Comparison of ENCODE assay signal across 24 cellular contexts in genomic region chr4:173426064-173426463, GRCh38. TPM values are rescaled to one million over a fixed set of nuclear protein-coding genes. Genes with fewer than 3 reads are reported as not detected.
DNase-seq lines count a peak whose midpoint lies in the region; ATAC-seq and TF ChIP-seq lines count a peak whose summit lies in the region.
"Had no signal": no experiment of that assay in that cellular context is flagged by ENCODE, and none has a peak within 500 bp of the region (broad histone marks: within the 10 kb centered on the region; RNA-seq: fewer than 3 reads in every experiment).

No MANE protein-coding gene starts in this region.

- TF ChIP-seq CTCF in Peyer's patch (IDR thresholded peaks at IDR 0.05) (no peak), esophagus muscularis mucosa (IDR thresholded peaks at IDR 0.05) (no peak), ovary (IDR thresholded peaks at IDR 0.05) (no peak)

- no peaks in the 10 kb centered on the region for H3K36me3 ChIP-seq in Peyer's patch
- no peaks in the 10 kb centered on the region for H3K36me3 ChIP-seq in esophagus muscularis mucosa
- H3K36me3 ChIP-seq in stomach smooth muscle (ENCODE audit: control insufficient read depth in 2 of 2, insufficient read depth in 2 of 2, low read length in 2 of 2) = no peaks in the 10 kb centered on the region
- H3K36me3 ChIP-seq in ovary = no peaks in the 10 kb centered on the region
- H3K36me3 ChIP-seq: heart right ventricle, prostate gland, uterus had no signal

- CTCF ChIA-PET in activated CD8-positive, alpha-beta memory T cell treated with anti-CD3 and anti-CD28 coated beads, Interleukin-2, amount 10 ng/mL, durations not matched to agents 7 days and 5 days (lab: Charles Lee) = interaction anchor here (0.7 to 1.5 kb wide), 2 partner anchors 108 to 124 kb away, joined by 3 to 4 read pairs; no protein-coding TSS in a partner anchor

- DNase-seq in activated CD8-positive, alpha-beta memory T cell treated with anti-CD3 and anti-CD28 coated beads, Interleukin-2, amount 10 ng/mL, durations not matched to agents 7 days and 5 days = peak; percentile 58
- no peak for DNase-seq in activated CD8-positive, alpha-beta memory T cell treated with anti-CD3 and anti-CD28 coated beads for 24 hours
- DNase-seq in Peyer's patch = peak in 2 of 3 donors; percentile 31 to 65
- no peak for DNase-seq in esophagus muscularis mucosa (ENCODE audit: extremely low spot score)
- DNase-seq in NCI-H510A treated with DMSO at 0.1 percent for 48 hours (lab: John Stamatoyannopoulos, UW) = no peak
- no peak for DNase-seq in NCI-H524 treated with DMSO at 0.1 percent for 48 hours (lab: John Stamatoyannopoulos, UW)
- no peak for DNase-seq in ovary
- DNase-seq: activated T-cell treated with anti-CD3 and anti-CD28 coated beads, Interleukin-2, amount 50 U/mL, for 1 hour; cortex of kidney; GF-D8; heart right ventricle; NCI-H2171; stimulated activated CD4-positive, alpha-beta T cell treated with anti-CD3 and anti-CD28 coated beads, Interleukin-4, amount 100 ng/mL, for 24 hours; uterus had no signal

- no peaks in the 10 kb centered on the region for H3K4me1 ChIP-seq in Peyer's patch
- H3K4me1 ChIP-seq in esophagus muscularis mucosa = peaks cover 6 to 32% (median 18%) of the 10 kb centered on the region in 4 donors
- peaks cover 8% of the 10 kb centered on the region for H3K4me1 ChIP-seq in stomach smooth muscle (ENCODE audit: control insufficient read depth, insufficient read depth, low read length)
- H3K4me1 ChIP-seq in ovary (ENCODE audit: insufficient read depth) = no peaks in the 10 kb centered on the region
- H3K4me1 ChIP-seq: prostate gland, uterus had no signal

- no peaks in the 10 kb centered on the region for H3K27me3 Mint-ChIP-seq in activated CD8-positive, alpha-beta memory T cell treated with anti-CD3 and anti-CD28 coated beads, Interleukin-2, amount 10 ng/mL, durations not matched to agents 7 days and 5 days

- H3K9me3 ChIP-seq in Peyer's patch = no peaks in the 10 kb centered on the region
- no peaks in the 10 kb centered on the region for H3K9me3 ChIP-seq in esophagus muscularis mucosa
- H3K9me3 ChIP-seq in stomach smooth muscle (ENCODE audit: control insufficient read depth in 2 of 2, low read length in 2 of 2) = peaks cover 0 to under 1% of the 10 kb centered on the region in 2 donors
- no peaks in the 10 kb centered on the region for H3K9me3 ChIP-seq in ovary
- H3K9me3 ChIP-seq: A549, prostate gland, uterus had no signal

- H3K9ac ChIP-seq in stomach smooth muscle (ENCODE audit: low read length in 2 of 2) = no peak overlapping the region

- H3K4me1 Mint-ChIP-seq in activated CD8-positive, alpha-beta memory T cell treated with anti-CD3 and anti-CD28 coated beads, Interleukin-2, amount 10 ng/mL, durations not matched to agents 7 days and 5 days = peaks cover 23% of the 10 kb centered on the region
- H3K4me1 Mint-ChIP-seq: neural crest cell had no signal

- no peaks in the 10 kb centered on the region for H3K36me3 Mint-ChIP-seq in activated CD8-positive, alpha-beta memory T cell treated with anti-CD3 and anti-CD28 coated beads, Interleukin-2, amount 10 ng/mL, durations not matched to agents 7 days and 5 days

- no peak overlapping the region for H3K4me3 ChIP-seq in Peyer's patch
- no peak overlapping the region for H3K4me3 ChIP-seq in esophagus muscularis mucosa
- H3K4me3 ChIP-seq in stomach smooth muscle (ENCODE audit: low read length in 2 of 2) = no peak overlapping the region
- H3K4me3 ChIP-seq in ovary = no peak overlapping the region
- H3K4me3 ChIP-seq: A549, heart right ventricle, prostate gland, smooth muscle cell, uterus had no signal

- peak overlapping the region; percentile 15 for H3K27ac Mint-ChIP-seq in activated CD8-positive, alpha-beta memory T cell treated with anti-CD3 and anti-CD28 coated beads, Interleukin-2, amount 10 ng/mL, durations not matched to agents 7 days and 5 days
- H3K27ac Mint-ChIP-seq: mesothelial cell of epicardium had no signal

- 90% methylated on average over 2 of the region's 2 CpGs for WGBS in esophagus muscularis mucosa
- WGBS in ovary, 3 donors = 88 to 94% (median 92%) methylated on average over 2 of the region's 2 CpGs

- H3K9me3 Mint-ChIP-seq in activated CD8-positive, alpha-beta memory T cell treated with anti-CD3 and anti-CD28 coated beads, Interleukin-2, amount 10 ng/mL, durations not matched to agents 7 days and 5 days (ENCODE audit: low read depth) = no peaks in the 10 kb centered on the region
- H3K9me3 Mint-ChIP-seq: neural crest cell had no signal

- H3K27ac ChIP-seq in Peyer's patch (peak overlapping the region in 2 of 4 donors; percentile 39 to 53), esophagus muscularis mucosa (replicated peaks in 1 of 4) (peak overlapping the region in 3 of 4 donors; percentile 57 to 70 (median 59)), stomach smooth muscle (ENCODE audit: low read length) (peak overlapping the region; percentile 46), ovary (no peak overlapping the region)
- H3K27ac ChIP-seq: A549, C4-2B, heart right ventricle, prostate gland had no signal

- peak; percentile 58 for ATAC-seq in activated CD8-positive, alpha-beta memory T cell treated with anti-CD3 and anti-CD28 coated beads, Interleukin-2, amount 10 ng/mL, durations not matched to agents 7 days and 5 days
- ATAC-seq: Right ventricle myocardium inferior had no signal

- intact Hi-C loops in esophagus muscularis mucosa (cut with DNase I) (no loop called here), ovary (cut with DNase I) (loop anchor here in 1 of 4 donors (5.0 kb wide), 1 partner anchor 66 kb away; no protein-coding TSS in a partner anchor)

- TF ChIP-seq EP300 in esophagus muscularis mucosa (IDR thresholded peaks at IDR 0.05) = no peak
- TF ChIP-seq EP300 in ovary (IDR thresholded peaks at IDR 0.05) = no peak

- H3K4me3 Mint-ChIP-seq in activated CD8-positive, alpha-beta memory T cell treated with anti-CD3 and anti-CD28 coated beads, Interleukin-2, amount 10 ng/mL, durations not matched to agents 7 days and 5 days = no peak overlapping the region
- H3K4me3 Mint-ChIP-seq: mesothelial cell of epicardium, neural crest cell had no signal

- H3K27me3 ChIP-seq in Peyer's patch (no peaks in the 10 kb centered on the region), esophagus muscularis mucosa (no peaks in the 10 kb centered on the region), stomach smooth muscle (ENCODE audit: control insufficient read depth in 1 of 2, insufficient read depth in 2 of 2, low read length in 2 of 2) (no peaks in the 10 kb centered on the region), ovary (no peaks in the 10 kb centered on the region)
- H3K27me3 ChIP-seq: heart right ventricle, uterus had no signal

- TF ChIP-seq POLR2A in Peyer's patch (IDR thresholded peaks at IDR 0.05) = no peak
- no peak for TF ChIP-seq POLR2A in esophagus muscularis mucosa (IDR thresholded peaks at IDR 0.05; ENCODE audit: low read depth)
- no peak for TF ChIP-seq POLR2A in ovary (IDR thresholded peaks at IDR 0.05)

RNA-seq across cellular contexts. Expression of gene SCRG1, which starts 27.1 kb away (rescaled TPM):
- total RNA-seq in activated CD8-positive, alpha-beta memory T cell treated with anti-CD3 and anti-CD28 coated beads, Interleukin-2, amount 10 ng/mL, durations not matched to agents 7 days and 5 days = not detected
- not detected for total RNA-seq in Peyer's patch
- total RNA-seq in esophagus muscularis mucosa = 1 to 10 TPM; 2.3 to 3.0 (median 2.7) TPM
- total RNA-seq in ovary = 1 to 10 TPM in 1 of 7 donors, under 1 TPM in 5, not detected in 1; 0.13 to 3.0 (median 0.34) TPM
- 1 to 10 TPM in 1 of 2 donors, under 1 TPM in 1; 0.08 to 2.5 TPM for polyA plus RNA-seq in ovary
- total RNA-seq: M059J, OCI-LY7 had no signal
- polyA plus RNA-seq: A549 had no signal

RNA-seq across cellular contexts. Expression of gene SAP30, which starts 55.3 kb away (rescaled TPM):
- total RNA-seq in activated CD8-positive, alpha-beta memory T cell treated with anti-CD3 and anti-CD28 coated beads, Interleukin-2, amount 10 ng/mL, durations not matched to agents 7 days and 5 days = 10 to 100 TPM; 32.7 to 34.0 TPM
- 10 to 100 TPM in 3 of 4 donors, 1 to 10 TPM in 1; 8.1 to 18.4 (median 16.0) TPM for total RNA-seq in Peyer's patch
- total RNA-seq in esophagus muscularis mucosa = 10 to 100 TPM; 39.6 to 56.2 (median 43.7) TPM
- total RNA-seq in ovary = 10 to 100 TPM; 14.8 to 32.3 (median 17.1) TPM
- polyA plus RNA-seq in ovary = 10 to 100 TPM; 10.7 to 14.0 TPM

Comparison
In these comparisons a context has a peak if more than half of its experiments do, and no peak if none do; other contexts are left out.
1. DNase-seq: peak in activated CD8-positive, alpha-beta memory T cell treated with anti-CD3 and anti-CD28 coated beads, Interleukin-2, amount 10 ng/mL, durations not matched to agents 7 days and 5 days (single experiment) and Peyer's patch (2 of 3); none in activated CD8-positive, alpha-beta memory T cell treated with anti-CD3 and anti-CD28 coated beads for 24 hours (single experiment), esophagus muscularis mucosa (single experiment), NCI-H510A treated with DMSO at 0.1 percent for 48 hours (single experiment), NCI-H524 treated with DMSO at 0.1 percent for 48 hours (single experiment) and ovary (0 of 5).
2. H3K27ac ChIP-seq: peak in esophagus muscularis mucosa (3 of 4) and stomach smooth muscle (single experiment); none in ovary (0 of 2).